Comparison of ENCODE assay signal across 24 cellular contexts in the genomic region with DNA sequence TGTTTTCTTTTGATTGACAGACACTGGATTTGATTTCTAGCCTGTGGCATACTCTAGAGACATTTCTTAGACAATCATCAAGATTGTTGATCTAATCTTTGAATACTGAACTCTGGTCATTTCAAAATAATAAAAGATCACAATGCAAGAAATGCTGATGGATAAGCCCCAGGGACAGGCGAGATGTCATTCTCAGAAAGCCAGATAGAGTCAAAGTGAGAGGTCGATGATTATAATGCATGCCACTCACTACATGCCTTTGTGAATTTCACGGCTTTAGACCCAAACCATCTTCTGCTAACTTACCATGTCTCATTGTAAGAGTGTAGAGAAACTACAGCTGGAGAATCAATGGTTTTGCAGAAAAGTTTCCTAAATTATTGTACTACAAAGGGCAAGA.
"Had no signal": no experiment of that assay in that cellular context is flagged by ENCODE, and none has a peak within 500 bp of the region (broad histone marks: within the 10 kb centered on the region; RNA-seq: fewer than 3 reads in every experiment).

No MANE protein-coding gene starts in this region.

- H3K9me3 Mint-ChIP-seq: activated B cell treated with CpG ODN at 0.5 μM for 24 hours; activated naive CD4-positive, alpha-beta T cell treated with anti-CD3 and anti-CD28 coated beads, Interleukin-2, amount 50 U/mL, for 72 hours; activated T-helper 2 cell treated with anti-CD3 and anti-CD28 coated beads, Interferon-gamma antibody, Interleukin-2, Interleukin-4, amounts not matched to agents 10 μg/mL and 5 μg/mL and 100 μg/mL, durations not matched to agents 14 hours and 24 hours and 36 hours; T-helper 2 cell treated with Interferon-gamma antibody and Interleukin-4, amounts not matched to agents 5 μg/mL and 100 μg/mL, for 36 hours; type B pancreatic cell had no signal

- H3K27me3 ChIP-seq: gastroesophageal sphincter, hepatocyte, right lobe of liver, testis, vagina had no signal

- DNase-seq: activated B cell treated with CpG ODN at 0.5 μM for 24 hours; activated CD8-positive, alpha-beta memory T cell treated with anti-CD3 and anti-CD28 coated beads, Interleukin-2, amount 10 ng/mL, durations not matched to agents 7 days and 5 days; activated CD8-positive, alpha-beta T cell treated with anti-CD3 and anti-CD28 coated beads, Interleukin-2, amount 10 ng/mL, durations not matched to agents 7 days and 5 days; activated naive CD4-positive, alpha-beta T cell; activated T-cell treated with anti-CD3 and anti-CD28 coated beads, Interleukin-2, amount 50 U/mL, for 48 hours; effector CD8-positive, alpha-beta T cell; erythroblast; islet precursor cell; left ventricle myocardium superior; mucosa of descending colon; nephron progenitor cell; right lobe of liver; stimulated activated CD4-positive, alpha-beta T cell treated with anti-CD3 and anti-CD28 coated beads, Interleukin-2, amount 100 ng/mL, for 48 hours; stimulated activated naive CD4-positive, alpha-beta T cell treated with Interleukin-2 at 50 U/mL for 16 hours; testis had no signal

- H3K9me3 ChIP-seq: gastroesophageal sphincter, mucosa of descending colon, right lobe of liver, testis, vagina had no signal

- FAIRE-seq: bronchial epithelial cell, colon had no signal

- H3K27ac Mint-ChIP-seq: activated B cell treated with CpG ODN at 0.5 μM for 24 hours; activated CD8-positive, alpha-beta memory T cell treated with anti-CD3 and anti-CD28 coated beads, Interleukin-2, amount 10 ng/mL, durations not matched to agents 7 days and 5 days; activated CD8-positive, alpha-beta T cell treated with anti-CD3 and anti-CD28 coated beads, Interleukin-2, amount 10 ng/mL, durations not matched to agents 7 days and 5 days; activated naive CD4-positive, alpha-beta T cell treated with anti-CD3 and anti-CD28 coated beads, Interleukin-2, amount 50 U/mL, for 72 hours; activated T-helper 2 cell treated with anti-CD3 and anti-CD28 coated beads, Interferon-gamma antibody, Interleukin-2, Interleukin-4, amounts not matched to agents 10 μg/mL and 5 μg/mL and 100 μg/mL, durations not matched to agents 14 hours and 24 hours and 36 hours; nephron progenitor cell; T-helper 2 cell treated with Interferon-gamma antibody and Interleukin-4, amounts not matched to agents 5 μg/mL and 100 μg/mL, for 36 hours; type B pancreatic cell had no signal

- H3K27ac ChIP-seq: gastroesophageal sphincter, hepatocyte, right lobe of liver, testis, vagina had no signal

- H3K36me3 ChIP-seq: gastroesophageal sphincter, right lobe of liver, vagina had no signal

- H3K4me3 Mint-ChIP-seq: activated B cell treated with CpG ODN at 0.5 μM for 24 hours; activated CD8-positive, alpha-beta memory T cell treated with anti-CD3 and anti-CD28 coated beads, Interleukin-2, amount 10 ng/mL, durations not matched to agents 7 days and 5 days; activated CD8-positive, alpha-beta T cell treated with anti-CD3 and anti-CD28 coated beads, Interleukin-2, amount 10 ng/mL, durations not matched to agents 7 days and 5 days; nephron progenitor cell; T-helper 2 cell treated with Interferon-gamma antibody and Interleukin-4, amounts not matched to agents 5 μg/mL and 100 μg/mL, for 36 hours; type B pancreatic cell had no signal

- H3K4me3 ChIP-seq: gastroesophageal sphincter, hepatocyte, mucosa of descending colon, right lobe of liver, testis, vagina had no signal

- H3K4me1 ChIP-seq: vagina had no signal

- H3K36me3 Mint-ChIP-seq: activated CD8-positive, alpha-beta memory T cell treated with anti-CD3 and anti-CD28 coated beads, Interleukin-2, amount 10 ng/mL, durations not matched to agents 7 days and 5 days; activated naive CD4-positive, alpha-beta T cell treated with anti-CD3 and anti-CD28 coated beads, Interleukin-2, amount 50 U/mL, for 72 hours; type B pancreatic cell had no signal

- H2AFZ ChIP-seq: hepatocyte had no signal

- H3K4me1 Mint-ChIP-seq: activated B cell treated with CpG ODN at 0.5 μM for 24 hours; activated CD8-positive, alpha-beta memory T cell treated with anti-CD3 and anti-CD28 coated beads, Interleukin-2, amount 10 ng/mL, durations not matched to agents 7 days and 5 days had no signal
